In genomic region chr4:6441202-6441582, GRCh38 we compare ENCODE assay signal across 35 cellular contexts. TPM values are rescaled to one million over a fixed set of nuclear protein-coding genes. Genes with fewer than 3 reads are reported as not detected.
"Had no signal": no experiment of that assay in that cellular context is flagged by ENCODE, and none has a peak within 500 bp of the region (broad histone marks: within the 10 kb centered on the region; RNA-seq: fewer than 3 reads in every experiment).

No MANE protein-coding gene starts in this region.

- H3K4me3 ChIP-seq: ascending aorta, cardiac muscle cell, MG63, PC-9, SJCRH30, SK-N-MC had no signal

- H3K36me3 Mint-ChIP-seq: activated naive CD8-positive, alpha-beta T cell treated with anti-CD3 and anti-CD28 coated beads, Interleukin-2, amount 10 ng/mL, durations not matched to agents 7 days and 5 days had no signal

- H3K9me3 ChIP-seq: ascending aorta, MG63, SJCRH30 had no signal

- H3K27ac Mint-ChIP-seq: activated CD8-positive, alpha-beta T cell treated with anti-CD3 and anti-CD28 coated beads for 36 hours; activated naive CD8-positive, alpha-beta T cell treated with anti-CD3 and anti-CD28 coated beads, Interleukin-2, amount 10 ng/mL, durations not matched to agents 7 days and 5 days; activated T-cell treated with anti-CD3 and anti-CD28 coated beads, Interleukin-2, amount 50 U/mL, for 72 hours; activated T-helper 17 cell treated with anti-CD3 and anti-CD28 coated beads, Interleukin-2, amount 50 U/mL, for 72 hours had no signal

- H3K4me1 ChIP-seq: ascending aorta, SJCRH30 had no signal

- H3K36me3 ChIP-seq: ascending aorta, cardiac muscle cell, MG63, SJCRH30, WERI-Rb-1 had no signal

- H3K9me3 Mint-ChIP-seq: activated CD8-positive, alpha-beta T cell treated with anti-CD3 and anti-CD28 coated beads for 36 hours; activated naive CD8-positive, alpha-beta T cell treated with anti-CD3 and anti-CD28 coated beads, Interleukin-2, amount 10 ng/mL, durations not matched to agents 7 days and 5 days; activated T-cell treated with anti-CD3 and anti-CD28 coated beads, Interleukin-2, amount 50 U/mL, for 72 hours; activated T-helper 17 cell treated with anti-CD3 and anti-CD28 coated beads, Interleukin-2, amount 50 U/mL, for 72 hours had no signal

- H3K27ac ChIP-seq: ascending aorta, cardiac muscle cell, PC-9, RWPE1, SJCRH30, SK-N-MC, WERI-Rb-1 had no signal

- H3K4me3 Mint-ChIP-seq: activated CD8-positive, alpha-beta T cell treated with anti-CD3 and anti-CD28 coated beads for 36 hours; activated naive CD8-positive, alpha-beta T cell treated with anti-CD3 and anti-CD28 coated beads, Interleukin-2, amount 10 ng/mL, durations not matched to agents 7 days and 5 days; activated T-cell treated with anti-CD3 and anti-CD28 coated beads, Interleukin-2, amount 50 U/mL, for 72 hours; activated T-helper 17 cell treated with anti-CD3 and anti-CD28 coated beads, Interleukin-2, amount 50 U/mL, for 72 hours had no signal

- DNase-seq: activated CD4-positive, alpha-beta T cell treated with anti-CD3 and anti-CD28 coated beads for 1 hour; activated CD4-positive, alpha-beta T cell treated with anti-CD3 and anti-CD28 coated beads for 48 hours; activated CD4-positive, CD25-positive, alpha-beta regulatory T cell; activated CD8-positive, alpha-beta T cell treated with anti-CD3 and anti-CD28 coated beads for 36 hours; activated naive CD4-positive, alpha-beta T cell; activated naive CD4-positive, alpha-beta T cell treated with anti-CD3 and anti-CD28 coated beads, Interleukin-2, amount 50 U/mL, for 16 hours; activated T-cell treated with anti-CD3 and anti-CD28 coated beads, Interleukin-2, amount 50 U/mL, for 1 hour; activated T-cell treated with anti-CD3 and anti-CD28 coated beads, Interleukin-2, amount 50 U/mL, for 72 hours; amygdala; Kasumi-1; KG1; MG63; NCI-H1048; NCI-H1105 treated with DMSO at 0.1 percent for 48 hours; NCI-H1436; NCI-H1694; NCI-H1930; NCI-H510A; NCI-H526; NCI-H748 treated with DMSO at 0.1 percent for 48 hours; NK-92 treated with Interleukin-12 subunit alpha and Interleukin-12 subunit beta, amount 100 ng/mL, for 24 hours; PC-9; SHP77; SJCRH30; T1000; WERI-Rb-1 had no signal

- ATAC-seq: activated CD8-positive, alpha-beta T cell treated with anti-CD3 and anti-CD28 coated beads for 36 hours; activated T-cell treated with anti-CD3 and anti-CD28 coated beads, Interleukin-2, amount 50 U/mL, for 72 hours; activated T-helper 17 cell treated with anti-CD3 and anti-CD28 coated beads, Interleukin-2, amount 50 U/mL, for 72 hours had no signal

- H3K27me3 ChIP-seq: ascending aorta, cardiac muscle cell, MG63 had no signal

- H3K4me1 Mint-ChIP-seq: activated naive CD8-positive, alpha-beta T cell treated with anti-CD3 and anti-CD28 coated beads, Interleukin-2, amount 10 ng/mL, durations not matched to agents 7 days and 5 days; activated T-helper 17 cell treated with anti-CD3 and anti-CD28 coated beads, Interleukin-2, amount 50 U/mL, for 72 hours had no signal

RNA-seq across cellular contexts. Expression of gene PPP2R2C, which starts 31.2 kb away (rescaled TPM):
- total RNA-seq: activated CD8-positive, alpha-beta memory T cell treated with anti-CD3 and anti-CD28 coated beads for 36 hours; activated CD8-positive, alpha-beta T cell treated with anti-CD3 and anti-CD28 coated beads for 36 hours; activated naive CD8-positive, alpha-beta T cell treated with anti-CD3 and anti-CD28 coated beads, Interleukin-2, amount 10 ng/mL, durations not matched to agents 7 days and 5 days; activated T-cell treated with anti-CD3 and anti-CD28 coated beads, Interleukin-2, amount 50 U/mL, for 72 hours; activated T-helper 17 cell treated with anti-CD3 and anti-CD28 coated beads, Interleukin-2, amount 50 U/mL, for 72 hours; cardiac muscle cell; SJCRH30; T-helper 1 cell treated with Interleukin-12 subunit alpha and Interleukin-12 subunit beta and Interleukin-4 antibody, amounts not matched to agents 30 ng/mL and 1 ng/mL, for 36 hours; T-helper 2 cell treated with Interferon-gamma antibody and Interleukin-4, amounts not matched to agents 100 ng/mL and 5 ng/mL, for 36 hours had no signal
